1 cellular context compared by ENCODE assay signal in the genomic region with DNA sequence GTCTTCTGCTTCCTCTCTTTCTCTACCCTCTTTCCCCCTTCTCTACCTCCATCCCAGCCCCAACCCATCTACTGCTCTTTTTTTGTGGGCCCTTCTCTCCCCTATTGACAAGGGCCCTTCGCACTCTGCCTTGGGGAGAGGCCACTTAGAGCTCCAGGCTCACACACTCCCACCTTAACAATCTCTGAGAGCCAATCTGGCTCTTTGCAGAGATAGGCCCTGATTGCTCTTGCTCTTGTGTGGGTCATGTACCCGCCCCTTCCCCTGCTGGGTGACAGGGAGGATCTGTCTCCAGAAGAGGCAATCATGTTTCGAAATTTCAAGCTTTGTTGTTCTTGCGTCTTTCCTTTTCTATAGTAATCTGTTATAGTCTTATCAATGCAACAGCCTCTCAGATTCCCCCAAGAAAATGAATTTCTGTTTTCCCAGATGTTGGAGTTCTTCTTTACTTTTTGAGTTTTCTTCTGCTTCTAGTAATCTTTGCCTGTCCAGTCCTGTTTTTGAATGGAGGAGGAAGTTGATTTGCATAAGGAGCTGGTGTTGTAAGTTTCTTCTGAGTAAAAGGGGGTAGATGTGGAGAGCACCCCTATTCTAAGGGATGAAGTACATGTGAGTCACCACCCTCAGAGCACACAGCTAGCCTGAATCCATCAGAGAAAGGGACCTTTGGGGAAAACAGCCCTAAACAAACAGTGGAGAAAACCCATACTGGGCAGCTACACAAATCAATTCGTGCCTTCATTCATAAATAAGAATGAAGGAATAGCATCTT.
TF ChIP-seq lines count a peak whose summit lies in the region.

No MANE protein-coding gene starts in this region.

TF ChIP-seq in K562, 482 proteins besides CTCF, POLR2A, EP300 and RAD21:
- TF ChIP-seq RCOR1 (IDR thresholded peaks at IDR 0.05; ENCODE audit: borderline replicate concordance in 1 of 2, low read depth in 2 of 2, low read length in 2 of 2), result peak in 1 of 2 experiments; percentile 56; a peak in 1 of 4 replicates
- TF ChIP-seq, protein P1, sequence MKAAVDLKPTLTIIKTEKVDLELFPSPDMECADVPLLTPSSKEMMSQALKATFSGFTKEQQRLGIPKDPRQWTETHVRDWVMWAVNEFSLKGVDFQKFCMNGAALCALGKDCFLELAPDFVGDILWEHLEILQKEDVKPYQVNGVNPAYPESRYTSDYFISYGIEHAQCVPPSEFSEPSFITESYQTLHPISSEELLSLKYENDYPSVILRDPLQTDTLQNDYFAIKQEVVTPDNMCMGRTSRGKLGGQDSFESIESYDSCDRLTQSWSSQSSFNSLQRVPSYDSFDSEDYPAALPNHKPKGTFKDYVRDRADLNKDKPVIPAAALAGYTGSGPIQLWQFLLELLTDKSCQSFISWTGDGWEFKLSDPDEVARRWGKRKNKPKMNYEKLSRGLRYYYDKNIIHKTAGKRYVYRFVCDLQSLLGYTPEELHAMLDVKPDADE (conservative IDR thresholded peaks at IDR 0.05; ENCODE audit: control insufficient read depth, low read depth, low read length), result no peak
- TF ChIP-seq KDM1A (IDR thresholded peaks at IDR 0.05), result peak; percentile 40 to 55; a peak in 1 of 4 replicates
